Comparison of ENCODE assay signal across 23 cellular contexts in genomic region chr14:92967346-92967926, GRCh38. TPM values are rescaled to one million over a fixed set of nuclear protein-coding genes. Genes with fewer than 3 reads are reported as not detected.
"Had no signal": no experiment of that assay in that cellular context is flagged by ENCODE, and none has a peak within 500 bp of the region (broad histone marks: within the 10 kb centered on the region; RNA-seq: fewer than 3 reads in every experiment).

No MANE protein-coding gene starts in this region.

- H3K27ac Mint-ChIP-seq: activated CD8-positive, alpha-beta T cell treated with anti-CD3 and anti-CD28 coated beads for 36 hours; activated naive CD4-positive, alpha-beta T cell treated with anti-CD3 and anti-CD28 coated beads, Interleukin-2, amount 10 ng/mL, durations not matched to agents 7 days and 5 days; nephron had no signal

- H3K4me1 Mint-ChIP-seq: activated naive CD4-positive, alpha-beta T cell treated with anti-CD3 and anti-CD28 coated beads, Interleukin-2, amount 10 ng/mL, durations not matched to agents 7 days and 5 days had no signal

- H3K4me3 ChIP-seq: ascending aorta, gastrocnemius medialis, heart left ventricle, left lung, tibial artery had no signal

- H3K4me3 Mint-ChIP-seq: activated CD8-positive, alpha-beta T cell treated with anti-CD3 and anti-CD28 coated beads for 36 hours; activated naive CD4-positive, alpha-beta T cell treated with anti-CD3 and anti-CD28 coated beads, Interleukin-2, amount 10 ng/mL, durations not matched to agents 7 days and 5 days; activated T-cell treated with anti-CD3 and anti-CD28 coated beads, Interleukin-2, amount 50 U/mL, for 4 hours; nephron had no signal

- H3K27me3 Mint-ChIP-seq: activated CD8-positive, alpha-beta T cell treated with anti-CD3 and anti-CD28 coated beads for 36 hours; activated naive CD4-positive, alpha-beta T cell treated with anti-CD3 and anti-CD28 coated beads, Interleukin-2, amount 10 ng/mL, durations not matched to agents 7 days and 5 days had no signal

- ATAC-seq: activated CD8-positive, alpha-beta T cell treated with anti-CD3 and anti-CD28 coated beads for 36 hours; activated T-cell treated with anti-CD3 and anti-CD28 coated beads, Interleukin-2, amount 50 U/mL, for 4 hours; gastrocnemius medialis; heart left ventricle; left lung had no signal

- H3K27ac ChIP-seq: ascending aorta, gastrocnemius medialis, left lung, tibial artery had no signal

- H3K4me1 ChIP-seq: gastrocnemius medialis had no signal

- H3K36me3 ChIP-seq: ascending aorta, gastrocnemius medialis had no signal

- H3K9me3 Mint-ChIP-seq: activated CD8-positive, alpha-beta T cell treated with anti-CD3 and anti-CD28 coated beads for 36 hours; activated naive CD4-positive, alpha-beta T cell treated with anti-CD3 and anti-CD28 coated beads, Interleukin-2, amount 10 ng/mL, durations not matched to agents 7 days and 5 days had no signal

- H3K9me3 ChIP-seq: ascending aorta, gastrocnemius medialis, heart left ventricle, left lung, tibial artery had no signal

- H3K27me3 ChIP-seq: ascending aorta, gastrocnemius medialis, heart left ventricle, left lung, tibial artery had no signal

- H3K36me3 Mint-ChIP-seq: activated naive CD4-positive, alpha-beta T cell treated with anti-CD3 and anti-CD28 coated beads, Interleukin-2, amount 10 ng/mL, durations not matched to agents 7 days and 5 days had no signal

- DNase-seq: activated CD4-positive, alpha-beta T cell treated with anti-CD3 and anti-CD28 coated beads for 48 hours; activated CD4-positive, CD25-positive, alpha-beta regulatory T cell; activated CD8-positive, alpha-beta T cell treated with anti-CD3 and anti-CD28 coated beads for 36 hours; activated naive CD4-positive, alpha-beta T cell treated with anti-CD3 and anti-CD28 coated beads, Interleukin-2, amount 10 ng/mL, durations not matched to agents 7 days and 5 days; activated T-cell treated with anti-CD3 and anti-CD28 coated beads, Interleukin-2, amount 50 U/mL, for 4 hours; cerebellar nuclear complex; cortex of kidney; gastrocnemius medialis; heart left ventricle; left lung; midbrain; stimulated activated CD4-positive, alpha-beta T cell treated with anti-CD3 and anti-CD28 coated beads, Interleukin-12 subunit alpha, Interleukin-12 subunit beta, amount 100 ng/mL, for 4 hours; stimulated activated CD4-positive, alpha-beta T cell treated with anti-CD3 and anti-CD28 coated beads, Interleukin-1b, Interleukin-23, amount 100 ng/mL, for 48 hours; stimulated activated CD8-positive, alpha-beta memory T cell treated with anti-CD3 and anti-CD28 coated beads, Interleukin-4, amount 100 ng/mL, for 48 hours; stimulated activated naive CD4-positive, alpha-beta T cell; T-helper 1 cell; T-helper 9 cell; tibial artery had no signal

RNA-seq across cellular contexts. Expression of gene CHGA, which starts 44.5 kb away (rescaled TPM):
- total RNA-seq: activated CD8-positive, alpha-beta T cell treated with anti-CD3 and anti-CD28 coated beads for 36 hours; heart left ventricle; kidney epithelial cell; lung microvascular endothelial cell; renal cortical epithelial cell had no signal
